In genomic region chr20:49637238-49637637, GRCh38 we compare ENCODE assay signal across 23 cellular contexts.
"Had no signal": no experiment of that assay in that cellular context is flagged by ENCODE, and none has a peak within 500 bp of the region (broad histone marks: within the 10 kb centered on the region; RNA-seq: fewer than 3 reads in every experiment).

No MANE protein-coding gene starts in this region.

- H3K27ac ChIP-seq: brain microvascular endothelial cell, coronary artery, upper lobe of right lung had no signal

- H3K27ac Mint-ChIP-seq: activated CD4-positive, alpha-beta memory T cell treated with anti-CD3 and anti-CD28 coated beads, Interleukin-2, amount 10 ng/mL, durations not matched to agents 7 days and 5 days; activated naive CD8-positive, alpha-beta T cell treated with anti-CD3 and anti-CD28 coated beads, Interleukin-2, amount 10 ng/mL, durations not matched to agents 7 days and 5 days; activated T-helper 17 cell treated with anti-CD3 and anti-CD28 coated beads, Interleukin-2, amount 50 U/mL, for 72 hours; stimulated activated naive CD8-positive, alpha-beta T cell treated with anti-CD3 and anti-CD28 coated beads, Interleukin-15, Interleukin-2, amounts not matched to agents 100 ng/mL and 50 ng/mL, for 24 hours had no signal

- H3K4me3 ChIP-seq: coronary artery, esophagus muscularis mucosa, lung, upper lobe of right lung had no signal

- ATAC-seq: activated T-helper 17 cell treated with anti-CD3 and anti-CD28 coated beads, Interleukin-2, amount 50 U/mL, for 72 hours; natural killer cell treated with Interleukin-12 subunit alpha and Interleukin-12 subunit beta and Interleukin-15 and Interleukin-18, amount 100 ng/mL, for 72 hours; SK-N-SH treated with all-trans-retinoic acid at 6 μM for 48 hours had no signal

- H3K27me3 ChIP-seq: brain microvascular endothelial cell, esophagus muscularis mucosa, upper lobe of right lung had no signal

- H3K27me3 Mint-ChIP-seq: activated CD4-positive, alpha-beta memory T cell treated with anti-CD3 and anti-CD28 coated beads, Interleukin-2, amount 10 ng/mL, durations not matched to agents 7 days and 5 days; activated naive CD8-positive, alpha-beta T cell treated with anti-CD3 and anti-CD28 coated beads, Interleukin-2, amount 10 ng/mL, durations not matched to agents 7 days and 5 days; activated T-helper 17 cell treated with anti-CD3 and anti-CD28 coated beads, Interleukin-2, amount 50 U/mL, for 72 hours; natural killer cell treated with Interleukin-12 subunit alpha and Interleukin-12 subunit beta and Interleukin-15 and Interleukin-18, amount 100 ng/mL, for 72 hours; stimulated activated naive CD8-positive, alpha-beta T cell treated with anti-CD3 and anti-CD28 coated beads, Interleukin-15, Interleukin-2, amounts not matched to agents 100 ng/mL and 50 ng/mL, for 24 hours had no signal

- H3K9me3 ChIP-seq: esophagus muscularis mucosa, upper lobe of right lung had no signal

- H3K4me3 Mint-ChIP-seq: activated CD4-positive, alpha-beta memory T cell treated with anti-CD3 and anti-CD28 coated beads, Interleukin-2, amount 10 ng/mL, durations not matched to agents 7 days and 5 days; activated naive CD8-positive, alpha-beta T cell treated with anti-CD3 and anti-CD28 coated beads, Interleukin-2, amount 10 ng/mL, durations not matched to agents 7 days and 5 days; activated T-helper 17 cell treated with anti-CD3 and anti-CD28 coated beads, Interleukin-2, amount 50 U/mL, for 72 hours; natural killer cell treated with Interleukin-12 subunit alpha and Interleukin-12 subunit beta and Interleukin-15 and Interleukin-18, amount 100 ng/mL, for 72 hours; stimulated activated naive CD8-positive, alpha-beta T cell treated with anti-CD3 and anti-CD28 coated beads, Interleukin-15, Interleukin-2, amounts not matched to agents 100 ng/mL and 50 ng/mL, for 24 hours had no signal

- DNase-seq: activated CD4-positive, alpha-beta memory T cell treated with anti-CD3 and anti-CD28 coated beads, Interleukin-2, amount 10 ng/mL, durations not matched to agents 7 days and 5 days; activated CD4-positive, alpha-beta T cell treated with anti-CD3 and anti-CD28 coated beads for 48 hours; activated CD4-positive, CD25-positive, alpha-beta regulatory T cell; activated naive CD4-positive, alpha-beta T cell treated with Interleukin-2 at 50 U/mL for 16 hours; activated naive CD8-positive, alpha-beta T cell treated with anti-CD3 and anti-CD28 coated beads, Interleukin-2, amount 10 ng/mL, durations not matched to agents 7 days and 5 days; activated T-cell treated with anti-CD3 and anti-CD28 coated beads, Interleukin-2, amount 50 U/mL, for 1 hour; brain microvascular endothelial cell; effector CD8-positive, alpha-beta T cell; left cardiac atrium; occipital lobe; posterior cingulate gyrus; retina; stimulated activated CD4-positive, alpha-beta T cell treated with anti-CD3 and anti-CD28 coated beads, Interleukin-2, amount 100 ng/mL, for 24 hours; T-helper 1 cell; T1000; upper lobe of right lung had no signal

- H3K9me3 Mint-ChIP-seq: activated CD4-positive, alpha-beta memory T cell treated with anti-CD3 and anti-CD28 coated beads, Interleukin-2, amount 10 ng/mL, durations not matched to agents 7 days and 5 days; activated naive CD8-positive, alpha-beta T cell treated with anti-CD3 and anti-CD28 coated beads, Interleukin-2, amount 10 ng/mL, durations not matched to agents 7 days and 5 days; activated T-helper 17 cell treated with anti-CD3 and anti-CD28 coated beads, Interleukin-2, amount 50 U/mL, for 72 hours; natural killer cell treated with Interleukin-12 subunit alpha and Interleukin-12 subunit beta and Interleukin-15 and Interleukin-18, amount 100 ng/mL, for 72 hours; stimulated activated naive CD8-positive, alpha-beta T cell treated with anti-CD3 and anti-CD28 coated beads, Interleukin-15, Interleukin-2, amounts not matched to agents 100 ng/mL and 50 ng/mL, for 24 hours had no signal
